ENCODE assay signal across 24 cellular contexts in genomic region chr11:20962581-20962980, GRCh38.
DNase-seq lines count a peak whose midpoint lies in the region; FAIRE-seq and TF ChIP-seq lines count a peak whose summit lies in the region.
"Had no signal": no experiment of that assay in that cellular context is flagged by ENCODE, and none has a peak within 500 bp of the region (broad histone marks: within the 10 kb centered on the region; RNA-seq: fewer than 3 reads in every experiment).

No MANE protein-coding gene starts in this region.

- H2AFZ ChIP-seq in astrocyte (ENCODE audit: low read depth, low read length) (no peak overlapping the region), Karpas-422 (ENCODE audit: low read length) (no peak overlapping the region)

- H3K9me3 ChIP-seq in astrocyte (ENCODE audit: insufficient read depth, low read depth, low read length) (no peaks in the 10 kb centered on the region), esophagus muscularis mucosa (no peaks in the 10 kb centered on the region), Karpas-422 (ENCODE audit: low read length) (no peaks in the 10 kb centered on the region)
- H3K9me3 ChIP-seq: BLaER1 had no signal

- H3K79me2 ChIP-seq in astrocyte (ENCODE audit: insufficient read depth, low read length) (no peaks in the 10 kb centered on the region), Karpas-422 (ENCODE audit: low read length) (no peaks in the 10 kb centered on the region)

- H3K27me3 ChIP-seq in astrocyte (ENCODE audit: insufficient read depth, low read length) (no peaks in the 10 kb centered on the region), esophagus muscularis mucosa (no peaks in the 10 kb centered on the region), Karpas-422 (ENCODE audit: low read length) (no peaks in the 10 kb centered on the region)
- H3K27me3 ChIP-seq: BLaER1 had no signal

- DNase-seq in H4 (ENCODE audit: low spot score) (peak; percentile 92), RPMI7951 (ENCODE audit: low read depth) (peak; percentile 87), astrocyte (ENCODE audit: low read depth) (peak; percentile 63), esophagus muscularis mucosa (ENCODE audit: extremely low spot score) (peak; percentile 47), Karpas-422 (no peak), DMS53 treated with DMSO at 0.1 percent for 48 hours (lab: John Stamatoyannopoulos, UW; ENCODE audit: unreplicated experiment) (no peak), NCI-H446 (lab: John Stamatoyannopoulos, UW) (no peak), lower leg skin (ENCODE audit: low spot score in 2 of 2) (no peak)
- DNase-seq: CD4-positive, CD25-positive, alpha-beta regulatory T cell; DMS153; H7; NCI-H1048; NCI-H1417; NCI-H1694; NCI-H2029 treated with DMSO at 0.1 percent for 48 hours; NCI-H2227 treated with DMSO at 0.1 percent for 48 hours; NCI-H510A; NCI-H69; SHP77 had no signal

- H3K27me3 Mint-ChIP-seq in astrocyte (ENCODE audit: low read depth, unreplicated experiment) = peaks cover 5% of the 10 kb centered on the region
- H3K27me3 Mint-ChIP-seq: CD4-positive, CD25-positive, alpha-beta regulatory T cell had no signal

- no peak overlapping the region for H3K4me3 Mint-ChIP-seq in astrocyte (ENCODE audit: unreplicated experiment)
- H3K4me3 Mint-ChIP-seq: CD4-positive, CD25-positive, alpha-beta regulatory T cell had no signal

- TF ChIP-seq CTCF in astrocyte (IDR thresholded peaks at IDR 0.05; ENCODE audit: insufficient read depth, low read depth, low read length) (no peak), esophagus muscularis mucosa (IDR thresholded peaks at IDR 0.05) (no peak), lower leg skin (IDR thresholded peaks at IDR 0.05) (no peak)

- TF ChIP-seq POLR2A in esophagus muscularis mucosa (IDR thresholded peaks at IDR 0.05; ENCODE audit: low read depth) (no peak), lower leg skin (IDR thresholded peaks at IDR 0.05) (no peak)

- H3K9ac ChIP-seq in astrocyte (ENCODE audit: low read length) (no peak overlapping the region), Karpas-422 (ENCODE audit: low read length) (no peak overlapping the region)
- H3K9ac ChIP-seq: BLaER1 had no signal

- H3K36me3 Mint-ChIP-seq in astrocyte (ENCODE audit: low read depth, unreplicated experiment) = no peaks in the 10 kb centered on the region
- H3K36me3 Mint-ChIP-seq: CD4-positive, CD25-positive, alpha-beta regulatory T cell had no signal

- H3K36me3 ChIP-seq in astrocyte (ENCODE audit: insufficient read depth, low read length) (no peaks in the 10 kb centered on the region), esophagus muscularis mucosa (no peaks in the 10 kb centered on the region), Karpas-422 (ENCODE audit: insufficient read depth, low read length) (no peaks in the 10 kb centered on the region)
- H3K36me3 ChIP-seq: BLaER1 had no signal

- no peaks in the 10 kb centered on the region for H3K9me3 Mint-ChIP-seq in astrocyte (ENCODE audit: unreplicated experiment)

- H3K4me2 ChIP-seq in astrocyte (ENCODE audit: low read length) = peak overlapping the region; percentile 47
- H3K4me2 ChIP-seq in Karpas-422 (ENCODE audit: low read depth, low read length, poor library complexity, severe bottlenecking) = no peak overlapping the region
- H3K4me2 ChIP-seq: BLaER1 had no signal

- peaks cover 2% of the 10 kb centered on the region for H3K4me1 Mint-ChIP-seq in astrocyte (ENCODE audit: low read depth, unreplicated experiment)
- H3K4me1 Mint-ChIP-seq: CD4-positive, CD25-positive, alpha-beta regulatory T cell had no signal

- H3K4me1 ChIP-seq in astrocyte (ENCODE audit: insufficient read depth, low read length) (peaks cover 20% of the 10 kb centered on the region), esophagus muscularis mucosa (no peaks in the 10 kb centered on the region), Karpas-422 (ENCODE audit: low read length) (no peaks in the 10 kb centered on the region)
- H3K4me1 ChIP-seq: BLaER1 had no signal

- H3K27ac ChIP-seq in astrocyte (ENCODE audit: low read depth, low read length) = no peak overlapping the region
- H3K27ac ChIP-seq in esophagus muscularis mucosa (replicated peaks in 1 of 4) = no peak overlapping the region
- no peak overlapping the region for H3K27ac ChIP-seq in Karpas-422 (ENCODE audit: low read length)
- H3K27ac ChIP-seq: BLaER1, RWPE1 had no signal

- TF ChIP-seq EP300 in esophagus muscularis mucosa (IDR thresholded peaks at IDR 0.05) = no peak

- FAIRE-seq in astrocyte (lab: Jason Lieb, UNC) = no peak
- FAIRE-seq: GM19239, HTR-8/SVneo, K562 had no signal

- H3K27ac Mint-ChIP-seq in astrocyte (ENCODE audit: unreplicated experiment) = no peak overlapping the region
- H3K27ac Mint-ChIP-seq: CD4-positive, CD25-positive, alpha-beta regulatory T cell had no signal

- H3K9me2 ChIP-seq in Karpas-422 (replicated peaks; ENCODE audit: insufficient read depth, low read length) = no peaks in the 10 kb centered on the region

- H4K20me1 ChIP-seq in astrocyte (ENCODE audit: insufficient read depth, low read length) (no peaks in the 10 kb centered on the region), Karpas-422 (ENCODE audit: insufficient read depth, low read depth, low read length) (no peaks in the 10 kb centered on the region)
- H4K20me1 ChIP-seq: BLaER1 had no signal

- intact Hi-C loops in esophagus muscularis mucosa (cut with DNase I) = no loop called here
- intact Hi-C loops in lower leg skin (cut with DNase I; ENCODE audit: low total_unique reads) = loop anchor here (2.0 kb wide), 1 partner anchor 56 kb away; no protein-coding TSS in a partner anchor

- H3K4me3 ChIP-seq in astrocyte (ENCODE audit: insufficient read depth, low read depth, low read length) (no peak overlapping the region), esophagus muscularis mucosa (no peak overlapping the region), Karpas-422 (ENCODE audit: low read length) (no peak overlapping the region), lower leg skin (ENCODE audit: low read depth, poor library complexity, severe bottlenecking) (no peak overlapping the region)
- H3K4me3 ChIP-seq: BLaER1, K562 had no signal

- WGBS in esophagus muscularis mucosa = 80% methylated on average over 1 of the region's 1 CpG
- 80 to 95% methylated on average over 1 of the region's 1 CpG for WGBS in lower leg skin, 2 donors

Comparison
In these comparisons a context has a peak if more than half of its experiments do, and no peak if none do; other contexts are left out.
1. DNase-seq: peak in H4 (single experiment), RPMI7951 (single experiment), astrocyte (single experiment) and esophagus muscularis mucosa (single experiment); none in Karpas-422 (single experiment), DMS53 treated with DMSO at 0.1 percent for 48 hours (single experiment), NCI-H446 (0 of 2) and lower leg skin (0 of 2).